ENCODE assay signal across 18 cellular contexts in the genomic region with DNA sequence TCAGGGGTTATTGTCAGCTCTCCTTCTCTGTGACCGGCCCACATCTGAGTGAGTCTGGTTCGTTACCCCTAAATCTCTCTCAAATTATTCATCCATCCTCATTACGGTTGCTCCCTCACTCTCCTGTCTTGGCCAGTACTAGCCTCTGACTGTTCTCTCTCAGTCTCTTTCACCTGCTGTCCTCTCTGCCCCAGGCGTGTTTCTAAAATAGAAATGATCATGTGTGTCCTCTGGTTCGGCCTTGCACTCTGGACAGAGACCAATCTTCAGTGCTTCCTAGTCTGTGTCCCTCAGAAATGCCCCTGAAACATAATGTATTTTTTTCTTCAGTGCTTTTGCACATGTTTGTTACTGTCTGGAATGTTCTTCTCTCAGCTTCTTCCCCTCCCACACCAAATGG. TPM values are rescaled to one million over a fixed set of nuclear protein-coding genes. Genes with fewer than 3 reads are reported as not detected.
A peak's percentile ranks its signal among the peaks of the same experiment; 100 is the strongest.
DNase-seq lines count a peak whose midpoint lies in the region; ATAC-seq and TF ChIP-seq lines count a peak whose summit lies in the region.
"Had no signal": no experiment of that assay in that cellular context is flagged by ENCODE, and none has a peak within 500 bp of the region (broad histone marks: within the 10 kb centered on the region; RNA-seq: fewer than 3 reads in every experiment).

No MANE protein-coding gene starts in this region.

- no peaks in the 10 kb centered on the region for H3K27me3 ChIP-seq in testis
- H3K27me3 ChIP-seq: esophagus muscularis mucosa, Peyer's patch had no signal

- no peak for ATAC-seq in activated naive CD4-positive, alpha-beta T cell treated with anti-CD3 and anti-CD28 coated beads, Interleukin-2, amount 50 U/mL, for 72 hours
- ATAC-seq in memory B cell (ENCODE audit: low read depth): no peak
- ATAC-seq: HCT116, K562 had no signal

- peaks cover 47% of the 10 kb centered on the region for H3K36me3 Mint-ChIP-seq in activated naive CD4-positive, alpha-beta T cell treated with anti-CD3 and anti-CD28 coated beads, Interleukin-2, amount 10 ng/mL, durations not matched to agents 7 days and 5 days
- H3K36me3 Mint-ChIP-seq in activated naive CD4-positive, alpha-beta T cell treated with anti-CD3 and anti-CD28 coated beads, Interleukin-2, amount 50 U/mL, for 72 hours: peaks cover 40 to 42% of the 10 kb centered on the region in 2 donors
- peaks cover 32% of the 10 kb centered on the region for H3K36me3 Mint-ChIP-seq in memory B cell

- no peaks in the 10 kb centered on the region for H3K36me3 ChIP-seq in testis (ENCODE audit: low read depth, missing control alignments)

- TF ChIP-seq CTCF in testis (IDR thresholded peaks at IDR 0.05): no peak

- DNase-seq in activated naive CD4-positive, alpha-beta T cell treated with anti-CD3 and anti-CD28 coated beads, Interleukin-2, amount 10 ng/mL, durations not matched to agents 7 days and 5 days: no peak
- DNase-seq in activated naive CD4-positive, alpha-beta T cell treated with anti-CD3 and anti-CD28 coated beads, Interleukin-2, amount 50 U/mL, for 16 hours: no peak
- no peak for DNase-seq in activated naive CD4-positive, alpha-beta T cell treated with anti-CD3 and anti-CD28 coated beads, Interleukin-2, amount 50 U/mL, for 72 hours (ENCODE audit: low spot score in 2 of 2)
- DNase-seq in memory B cell (ENCODE audit: low spot score in 2 of 2) (no peak), testis (peak; percentile 26), C1 segment of cervical spinal cord (lab: John Stamatoyannopoulos, UW) (no peak), NCI-H1930 (lab: John Stamatoyannopoulos, UW) (no peak), NOMO-1 treated with DMSO at 0.1 percent for 48 hours (lab: John Stamatoyannopoulos, UW; ENCODE audit: unreplicated experiment) (no peak)
- DNase-seq: caudate nucleus, NCI-H1105, NCI-H82, Peyer's patch had no signal

- intact Hi-C loops in testis (cut with DNase I; ENCODE audit: low total_unique reads): no loop called here

- no peak for TF ChIP-seq POLR2A in testis (IDR thresholded peaks at IDR 0.05)

- CTCF ChIA-PET in activated naive CD4-positive, alpha-beta T cell treated with anti-CD3 and anti-CD28 coated beads, Interleukin-2, amount 10 ng/mL, durations not matched to agents 7 days and 5 days (lab: Charles Lee): interaction anchor here (2.2 kb wide), 1 partner anchor 9 kb away, joined by 7 read pairs; no protein-coding TSS in a partner anchor

- H3K9me3 Mint-ChIP-seq in activated naive CD4-positive, alpha-beta T cell treated with anti-CD3 and anti-CD28 coated beads, Interleukin-2, amount 10 ng/mL, durations not matched to agents 7 days and 5 days: no peaks in the 10 kb centered on the region
- no peaks in the 10 kb centered on the region for H3K9me3 Mint-ChIP-seq in activated naive CD4-positive, alpha-beta T cell treated with anti-CD3 and anti-CD28 coated beads, Interleukin-2, amount 50 U/mL, for 72 hours
- H3K9me3 Mint-ChIP-seq in memory B cell: no peaks in the 10 kb centered on the region

- peaks cover 18% of the 10 kb centered on the region for H3K4me1 ChIP-seq in testis

- H3K4me3 Mint-ChIP-seq in activated naive CD4-positive, alpha-beta T cell treated with anti-CD3 and anti-CD28 coated beads, Interleukin-2, amount 10 ng/mL, durations not matched to agents 7 days and 5 days: no peak overlapping the region
- no peak overlapping the region for H3K4me3 Mint-ChIP-seq in memory B cell

- H3K27ac Mint-ChIP-seq in activated naive CD4-positive, alpha-beta T cell treated with anti-CD3 and anti-CD28 coated beads, Interleukin-2, amount 10 ng/mL, durations not matched to agents 7 days and 5 days: peak overlapping the region; percentile 13
- H3K27ac Mint-ChIP-seq in activated naive CD4-positive, alpha-beta T cell treated with anti-CD3 and anti-CD28 coated beads, Interleukin-2, amount 50 U/mL, for 72 hours: peak overlapping the region; percentile 28 to 63
- H3K27ac Mint-ChIP-seq in memory B cell: peak overlapping the region; percentile 9

- H3K27me3 Mint-ChIP-seq in activated naive CD4-positive, alpha-beta T cell treated with anti-CD3 and anti-CD28 coated beads, Interleukin-2, amount 10 ng/mL, durations not matched to agents 7 days and 5 days: no peaks in the 10 kb centered on the region
- no peaks in the 10 kb centered on the region for H3K27me3 Mint-ChIP-seq in memory B cell

- H3K27ac ChIP-seq in testis: no peak overlapping the region
- H3K27ac ChIP-seq: esophagus muscularis mucosa, Peyer's patch had no signal

- peaks cover 39% of the 10 kb centered on the region for H3K4me1 Mint-ChIP-seq in activated naive CD4-positive, alpha-beta T cell treated with anti-CD3 and anti-CD28 coated beads, Interleukin-2, amount 10 ng/mL, durations not matched to agents 7 days and 5 days
- H3K4me1 Mint-ChIP-seq in memory B cell: peaks cover 17% of the 10 kb centered on the region

- 68 to 92% methylated on average over 5 of the region's 5 CpGs for WGBS in testis, 2 donors

- no peaks in the 10 kb centered on the region for H3K9me3 ChIP-seq in testis
- H3K9me3 ChIP-seq: esophagus muscularis mucosa, Peyer's patch had no signal

- no peak overlapping the region for H3K4me3 ChIP-seq in testis
- H3K4me3 ChIP-seq: esophagus muscularis mucosa, K562, Peyer's patch had no signal

RNA-seq across cellular contexts. Expression of a gene that starts 4.9 kb away (rescaled TPM):
- total RNA-seq in activated naive CD4-positive, alpha-beta T cell treated with anti-CD3 and anti-CD28 coated beads, Interleukin-2, amount 50 U/mL, for 72 hours: 100 to 1,000 TPM; 196 to 273 TPM
- 100 to 1,000 TPM; 128 to 180 TPM for total RNA-seq in testis
- 133 TPM for polyA plus RNA-seq in testis (ENCODE audit: insufficient read depth, low read depth, low replicate concordance)

RNA-seq across cellular contexts. Expression of a gene that starts 5.5 kb away (rescaled TPM):
- total RNA-seq in activated naive CD4-positive, alpha-beta T cell treated with anti-CD3 and anti-CD28 coated beads, Interleukin-2, amount 50 U/mL, for 72 hours: 10 to 100 TPM; 11.7 to 38.7 TPM
- 10 to 100 TPM; 31.7 to 43.6 TPM for total RNA-seq in testis
- 57.0 TPM for polyA plus RNA-seq in testis (ENCODE audit: insufficient read depth, low read depth, low replicate concordance)

RNA-seq across cellular contexts. Expression of a gene that starts 34.1 kb away (rescaled TPM):
- total RNA-seq in activated naive CD4-positive, alpha-beta T cell treated with anti-CD3 and anti-CD28 coated beads, Interleukin-2, amount 50 U/mL, for 72 hours: 100 to 1,000 TPM; 110 to 179 TPM
- total RNA-seq in testis: 100 to 1,000 TPM; 104 to 108 TPM
- polyA plus RNA-seq in testis (ENCODE audit: insufficient read depth, low read depth, low replicate concordance): 132 TPM

RNA-seq across cellular contexts. Expression of a gene that starts 34.4 kb away (rescaled TPM):
- total RNA-seq in activated naive CD4-positive, alpha-beta T cell treated with anti-CD3 and anti-CD28 coated beads, Interleukin-2, amount 50 U/mL, for 72 hours: 10 to 100 TPM; 53.3 to 81.6 TPM
- total RNA-seq in testis: 10 to 100 TPM; 43.7 to 47.5 TPM
- 79.9 TPM for polyA plus RNA-seq in testis (ENCODE audit: insufficient read depth, low read depth, low replicate concordance)

RNA-seq across cellular contexts. Expression of a gene that starts 36.6 kb away (rescaled TPM):
- total RNA-seq in activated naive CD4-positive, alpha-beta T cell treated with anti-CD3 and anti-CD28 coated beads, Interleukin-2, amount 50 U/mL, for 72 hours: 1 to 10 TPM in 1 of 2 donors, under 1 TPM in 1; 0.88 to 2.5 TPM
- 1 to 10 TPM in 1 of 2 donors, under 1 TPM in 1; 0.31 to 2.4 TPM for total RNA-seq in testis
- 0.26 TPM for polyA plus RNA-seq in testis (ENCODE audit: insufficient read depth, low read depth, low replicate concordance)
- total RNA-seq: glomerular endothelial cell, lung microvascular endothelial cell, renal cortical epithelial cell had no signal
